Comparison of ENCODE assay signal across 8 cellular contexts in genomic region chr15:68820205-68820588, GRCh38. TPM values are rescaled to one million over a fixed set of nuclear protein-coding genes. Genes with fewer than 3 reads are reported as not detected.
DNase-seq lines count a peak whose midpoint lies in the region; ATAC-seq and TF ChIP-seq lines count a peak whose summit lies in the region.

No MANE protein-coding gene starts in this region.

- POLR2A ChIA-PET in activated CD4-positive, alpha-beta T cell treated with anti-CD3 and anti-CD28 coated beads for 36 hours (lab: Charles Lee), result interaction anchor here (1.0 kb wide), 1 partner anchor 36 kb away, joined by 3 read pairs; no protein-coding TSS in a partner anchor

- H3K36me3 Mint-ChIP-seq in CD4-positive, CD25-positive, alpha-beta regulatory T cell, result peaks cover 4% of the 10 kb centered on the region
- H3K36me3 Mint-ChIP-seq in activated CD4-positive, alpha-beta T cell treated with anti-CD3 and anti-CD28 coated beads for 36 hours (ENCODE audit: low read depth), result peaks cover 27% of the 10 kb centered on the region
- peaks cover 7% of the 10 kb centered on the region for H3K36me3 Mint-ChIP-seq in stimulated activated memory B cell treated with anti-CD40 and anti-IgM and Interleukin-4, amounts not matched to agents 10 μg/mL and 1 μg/mL and 100 μg/mL, for 72 hours

- no peaks in the 10 kb centered on the region for H3K9me3 ChIP-seq in CD4-positive, CD25-positive, alpha-beta regulatory T cell (ENCODE audit: control insufficient read depth in 2 of 2, low read length in 2 of 2)
- H3K9me3 ChIP-seq in mononuclear cell (ENCODE audit: low read depth, low read length), result no peaks in the 10 kb centered on the region

- H3K27ac Mint-ChIP-seq in CD4-positive, CD25-positive, alpha-beta regulatory T cell, result peak overlapping the region; percentile 98 to 100 (median 99)
- H3K27ac Mint-ChIP-seq in activated CD4-positive, alpha-beta T cell treated with anti-CD3 and anti-CD28 coated beads for 36 hours, result peak overlapping the region; percentile 98
- H3K27ac Mint-ChIP-seq in stimulated activated memory B cell treated with anti-CD40 and anti-IgM and Interleukin-4, amounts not matched to agents 10 μg/mL and 1 μg/mL and 100 μg/mL, for 72 hours, result peak overlapping the region; percentile 99

- H3K4me3 Mint-ChIP-seq in CD4-positive, CD25-positive, alpha-beta regulatory T cell, result peak overlapping the region; percentile 94 to 100 (median 100)
- peak overlapping the region; percentile 99 for H3K4me3 Mint-ChIP-seq in activated CD4-positive, alpha-beta T cell treated with anti-CD3 and anti-CD28 coated beads for 36 hours
- H3K4me3 Mint-ChIP-seq in stimulated activated memory B cell treated with anti-CD40 and anti-IgM and Interleukin-4, amounts not matched to agents 10 μg/mL and 1 μg/mL and 100 μg/mL, for 72 hours, result peak overlapping the region; percentile 98

- no peak for TF ChIP-seq CTCF in dorsolateral prefrontal cortex (IDR thresholded peaks at IDR 0.05 in 54 of 56, conservative IDR thresholded peaks at IDR 0.05 in 2 of 56; ENCODE audit: low read depth in 1 of 56, partially characterized antibody in 56 of 56)

- H3K36me3 ChIP-seq in CD4-positive, CD25-positive, alpha-beta regulatory T cell (ENCODE audit: control insufficient read depth, insufficient read depth, low read length), result no peaks in the 10 kb centered on the region

- H3K27ac ChIP-seq in CD4-positive, CD25-positive, alpha-beta regulatory T cell (ENCODE audit: insufficient read depth, low read length, poor library complexity, severe bottlenecking), result peak overlapping the region; percentile 94
- H3K27ac ChIP-seq in dorsolateral prefrontal cortex, result peak overlapping the region; percentile 95 to 100 (median 99)

- ATAC-seq in CD4-positive, CD25-positive, alpha-beta regulatory T cell (ENCODE audit: low read depth in 2 of 2), result peak; percentile 19 to 21
- peak; percentile 21 for ATAC-seq in activated CD4-positive, alpha-beta T cell treated with anti-CD3 and anti-CD28 coated beads for 36 hours
- ATAC-seq in stimulated activated memory B cell treated with anti-CD40 and anti-IgM and Interleukin-4, amounts not matched to agents 10 μg/mL and 1 μg/mL and 100 μg/mL, for 72 hours, result peak; percentile 42
- ATAC-seq in GM18517 (IDR thresholded peaks at IDR 0.05; ENCODE audit: unreplicated experiment), result no peak

- DNase-seq in CD4-positive, CD25-positive, alpha-beta regulatory T cell, result peak in 2 of 3 donors; percentile 46 to 76
- DNase-seq in LHCN-M2 (ENCODE audit: low read depth) (peak; percentile 45), dorsolateral prefrontal cortex (peak in 5 of 10 donors; percentile 46 to 58 (median 48)), NOMO-1 (lab: John Stamatoyannopoulos, UW; ENCODE audit: unreplicated experiment in 2 of 2) (no peak)
- peak; percentile 79 for DNase-seq in activated CD4-positive, alpha-beta T cell treated with anti-CD3 and anti-CD28 coated beads for 36 hours

- H3K4me1 Mint-ChIP-seq in CD4-positive, CD25-positive, alpha-beta regulatory T cell, result peaks cover 18 to 37% (median 21%) of the 10 kb centered on the region in 4 donors
- H3K4me1 Mint-ChIP-seq in activated CD4-positive, alpha-beta T cell treated with anti-CD3 and anti-CD28 coated beads for 36 hours, result peaks cover 28% of the 10 kb centered on the region
- H3K4me1 Mint-ChIP-seq in stimulated activated memory B cell treated with anti-CD40 and anti-IgM and Interleukin-4, amounts not matched to agents 10 μg/mL and 1 μg/mL and 100 μg/mL, for 72 hours, result peaks cover 34% of the 10 kb centered on the region

- H3K27me3 ChIP-seq in CD4-positive, CD25-positive, alpha-beta regulatory T cell (ENCODE audit: control insufficient read depth, insufficient read depth, low read length), result no peaks in the 10 kb centered on the region
- H3K27me3 ChIP-seq in dorsolateral prefrontal cortex (no peaks in the 10 kb centered on the region), mononuclear cell (ENCODE audit: insufficient read depth, low read length) (no peaks in the 10 kb centered on the region)

- H3K4me3 ChIP-seq in CD4-positive, CD25-positive, alpha-beta regulatory T cell (ENCODE audit: low read depth, low read length), result peak overlapping the region; percentile 79
- H3K4me3 ChIP-seq in dorsolateral prefrontal cortex (peak overlapping the region; percentile 68 to 99 (median 91)), mononuclear cell (ENCODE audit: low read length) (peak overlapping the region; percentile 97)

- CTCF ChIA-PET in activated CD4-positive, alpha-beta T cell treated with anti-CD3 and anti-CD28 coated beads for 36 hours (lab: Charles Lee), result interaction anchor here (0.6 kb wide), 1 partner anchor 494 kb away, joined by 3 read pairs; no protein-coding TSS in a partner anchor

- intact Hi-C loops in activated CD4-positive, alpha-beta T cell treated with anti-CD3 and anti-CD28 coated beads for 36 hours (cut with DNase I, micrococcal nuclease), result loop anchor here (1.0 to 10.0 kb wide), 2 partner anchors 543 to 545 kb away; partner anchors contain the start of gene FEM1B (in 2 of the 2)
- intact Hi-C loops in dorsolateral prefrontal cortex (cut with DNase I), result loop anchor here in 1 of 2 donors (5.0 to 10.0 kb wide), 3 partner anchors 38 to 635 kb away; partner anchors contain the start of gene RPLP1

- H3K9me3 Mint-ChIP-seq in CD4-positive, CD25-positive, alpha-beta regulatory T cell, result peaks cover 0 to 2% (median 0%) of the 10 kb centered on the region in 7 donors
- no peaks in the 10 kb centered on the region for H3K9me3 Mint-ChIP-seq in activated CD4-positive, alpha-beta T cell treated with anti-CD3 and anti-CD28 coated beads for 36 hours (ENCODE audit: low read depth)
- no peaks in the 10 kb centered on the region for H3K9me3 Mint-ChIP-seq in stimulated activated memory B cell treated with anti-CD40 and anti-IgM and Interleukin-4, amounts not matched to agents 10 μg/mL and 1 μg/mL and 100 μg/mL, for 72 hours

- peaks cover 26% of the 10 kb centered on the region for H3K4me1 ChIP-seq in CD4-positive, CD25-positive, alpha-beta regulatory T cell (ENCODE audit: control insufficient read depth, insufficient read depth, low read length, poor library complexity, severe bottlenecking)
- H3K4me1 ChIP-seq in mononuclear cell (ENCODE audit: insufficient read depth, low read length), result peaks cover 31% of the 10 kb centered on the region

- peaks cover 5% of the 10 kb centered on the region for H3K27me3 Mint-ChIP-seq in CD4-positive, CD25-positive, alpha-beta regulatory T cell
- H3K27me3 Mint-ChIP-seq in activated CD4-positive, alpha-beta T cell treated with anti-CD3 and anti-CD28 coated beads for 36 hours, result no peaks in the 10 kb centered on the region
- H3K27me3 Mint-ChIP-seq in stimulated activated memory B cell treated with anti-CD40 and anti-IgM and Interleukin-4, amounts not matched to agents 10 μg/mL and 1 μg/mL and 100 μg/mL, for 72 hours, result no peaks in the 10 kb centered on the region

RNA-seq across cellular contexts. Expression of gene ANP32A, which starts 0.5 kb away (rescaled TPM):
- 89.4 TPM for total RNA-seq in CD4-positive, CD25-positive, alpha-beta regulatory T cell
- polyA plus RNA-seq in CD4-positive, CD25-positive, alpha-beta regulatory T cell, result 100 to 1,000 TPM in 1 of 4 donors, 10 to 100 TPM in 3; 71.4 to 104 (median 88.0) TPM
- 70.7 and 86.2 TPM in 2 replicates for total RNA-seq in LHCN-M2 (2014; rRNA removed)
- polyA plus RNA-seq in LHCN-M2 (2012), result 132 TPM
- total RNA-seq in activated CD4-positive, alpha-beta T cell treated with anti-CD3 and anti-CD28 coated beads for 36 hours, result 100 to 1,000 TPM; 252 to 439 TPM
- total RNA-seq in dorsolateral prefrontal cortex, result 100 to 1,000 TPM in 110 of 120 experiments, 10 to 100 TPM in 10; 83.9 to 167 (median 121) TPM
- total RNA-seq in mononuclear cell, result 52.8 TPM

Comparison
In these comparisons a context has a peak if more than half of its experiments do, and no peak if none do; other contexts are left out.
1. DNase-seq: peak in CD4-positive, CD25-positive, alpha-beta regulatory T cell (2 of 3), LHCN-M2 (single experiment) and activated CD4-positive, alpha-beta T cell treated with anti-CD3 and anti-CD28 coated beads for 36 hours (single experiment); none in NOMO-1 (0 of 2).
2. Peak in every context shown above with its lines, with median percentiles within 50 percentile points of each other: H3K4me3 ChIP-seq, H3K27ac Mint-ChIP-seq and H3K4me3 Mint-ChIP-seq.